In the genomic region with DNA sequence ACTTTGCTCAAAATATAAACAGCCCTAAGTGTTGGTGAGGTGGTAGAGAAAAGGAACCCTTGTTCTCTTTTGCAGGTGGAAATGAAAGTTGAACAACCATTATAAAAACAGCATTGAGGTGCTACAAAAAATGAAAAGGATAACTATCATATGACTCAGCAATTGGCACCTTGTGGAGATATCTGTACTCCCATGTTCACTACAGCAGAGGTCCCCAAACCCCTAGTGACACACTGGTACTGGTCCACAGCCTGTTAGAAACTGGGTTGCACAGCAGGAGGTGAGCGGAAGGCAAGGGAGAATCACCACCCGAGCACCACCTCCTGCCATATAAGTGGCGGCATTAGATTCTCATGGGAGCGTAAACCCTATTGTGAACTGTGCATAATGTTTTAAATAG, we compare ENCODE assay signal across 16 cellular contexts.
"Had no signal": no experiment of that assay in that cellular context is flagged by ENCODE, and none has a peak within 500 bp of the region (broad histone marks: within the 10 kb centered on the region; RNA-seq: fewer than 3 reads in every experiment).

No MANE protein-coding gene starts in this region.

- ATAC-seq: activated CD8-positive, alpha-beta T cell treated with anti-CD3 and anti-CD28 coated beads, Interleukin-2, amount 10 ng/mL, durations not matched to agents 7 days and 5 days; natural killer cell; sciatic nerve; stimulated activated memory B cell treated with anti-CD40 and anti-IgM and Interleukin-4, amounts not matched to agents 10 μg/mL and 1 μg/mL and 100 μg/mL, for 72 hours; upper lobe of right lung had no signal

- H3K4me1 ChIP-seq: colonic mucosa, upper lobe of right lung had no signal

- DNase-seq: activated CD4-positive, alpha-beta T cell treated with anti-CD3 and anti-CD28 coated beads, Interleukin-2, amount 10 ng/mL, durations not matched to agents 24 days and 14 days; activated CD4-positive, CD25-positive, alpha-beta regulatory T cell; activated CD8-positive, alpha-beta T cell treated with anti-CD3 and anti-CD28 coated beads, Interleukin-2, amount 10 ng/mL, durations not matched to agents 7 days and 5 days; activated naive CD4-positive, alpha-beta T cell treated with Interleukin-2 at 50 U/mL for 16 hours; activated T-cell treated with anti-CD3 and anti-CD28 coated beads, Interleukin-2, amount 50 U/mL, for 24 hours; colonic mucosa; immature natural killer cell; natural killer cell; ovary; stimulated activated CD4-positive, alpha-beta T cell treated with anti-CD3 and anti-CD28 coated beads, Interleukin-4, amount 100 ng/mL, for 4 hours; T-helper 9 cell; upper lobe of right lung had no signal

- H3K27ac ChIP-seq: colonic mucosa, ovary, thoracic aorta, upper lobe of right lung had no signal

- H3K9me3 ChIP-seq: colonic mucosa, ovary, thoracic aorta, upper lobe of right lung had no signal

- H3K4me3 ChIP-seq: colonic mucosa, ovary, smooth muscle cell, thoracic aorta, upper lobe of right lung had no signal

- H3K4me2 ChIP-seq: smooth muscle cell had no signal

- H3K36me3 ChIP-seq: colonic mucosa, ovary, thoracic aorta, upper lobe of right lung had no signal

- H3K27me3 ChIP-seq: colonic mucosa, ovary, upper lobe of right lung had no signal
